Comparison of ENCODE assay signal across 13 cellular contexts in genomic region chr1:9850442-9851162, GRCh38. TPM values are rescaled to one million over a fixed set of nuclear protein-coding genes. Genes with fewer than 3 reads are reported as not detected.
DNase-seq lines count a peak whose midpoint lies in the region; ATAC-seq, FAIRE-seq and TF ChIP-seq lines count a peak whose summit lies in the region.
"Had no signal": no experiment of that assay in that cellular context is flagged by ENCODE, and none has a peak within 500 bp of the region (broad histone marks: within the 10 kb centered on the region; RNA-seq: fewer than 3 reads in every experiment).

No MANE protein-coding gene starts in this region.

- peaks cover 8% of the 10 kb centered on the region for H3K4me1 ChIP-seq in GM12878 (ENCODE audit: control insufficient read depth, insufficient read depth, low read length)
- H3K4me1 ChIP-seq: parathyroid adenoma had no signal

- SMC1A ChIA-PET in GM12878 (lab: Charles Lee; ENCODE audit: uncharacterized antibody, unreplicated experiment) = interaction anchor here (1.0 to 1.7 kb wide), 3 partner anchors 10 to 66 kb away, joined by 3 to 8 read pairs (median 4); no protein-coding TSS in a partner anchor

- no peak overlapping the region for H3K27ac ChIP-seq in GM12878 (ENCODE audit: control insufficient read depth, insufficient read depth)
- H3K27ac ChIP-seq: heart right ventricle, parathyroid adenoma had no signal

- TF ChIP-seq POLR2A in GM12878 (IDR thresholded peaks at IDR 0.05; ENCODE audit: low read depth, low read length) = no peak

- TF ChIP-seq CTCF in GM12878 (IDR thresholded peaks at IDR 0.05 in 2 of 3, conservative IDR thresholded peaks at IDR 0.05 in 1 of 3; ENCODE audit: control insufficient read depth in 2 of 3, extremely low read depth in 1 of 3, insufficient read depth in 1 of 3, low read depth in 3 of 3, low read length in 3 of 3) (no peak), mesothelial cell of epicardium (IDR thresholded peaks at IDR 0.05; ENCODE audit: unreplicated experiment) (no peak)

- no peak overlapping the region for H3K9ac ChIP-seq in GM12878 (ENCODE audit: control insufficient read depth, insufficient read depth, low read length)
- H3K9ac ChIP-seq: parathyroid adenoma had no signal

- H3K9me3 ChIP-seq in GM12878 (replicated peaks; ENCODE audit: control insufficient read depth, insufficient read depth, low read length) = no peaks in the 10 kb centered on the region; the same call in 2 of the 3 replicates

- no peak for FAIRE-seq in GM12878 (lab: Jason Lieb, UNC)
- FAIRE-seq: endothelial cell of umbilical vein had no signal

- no peak for DNase-seq in activated CD4-positive, alpha-beta T cell treated with anti-CD3 and anti-CD28 coated beads for 36 hours
- DNase-seq in activated CD4-positive, alpha-beta T cell treated with anti-CD3 and anti-CD28 coated beads for 4 hours = no peak
- DNase-seq in GM12878 (ENCODE audit: low read depth, low spot score) (no peak), mesothelial cell of epicardium (ENCODE audit: low spot score in 2 of 2, unreplicated experiment in 2 of 2) (no peak)
- peak in 1 of 10 donors; percentile 16 for DNase-seq in naive thymus-derived CD8-positive, alpha-beta T cell
- no peak for DNase-seq in activated CD8-positive, alpha-beta memory T cell treated with anti-CD3 and anti-CD28 coated beads for 24 hours
- DNase-seq: DMS53, heart right ventricle, mesenchymal stem cell had no signal

- intact Hi-C loops in activated CD4-positive, alpha-beta T cell treated with anti-CD3 and anti-CD28 coated beads for 36 hours (cut with DNase I, micrococcal nuclease) = no loop called here
- intact Hi-C loops in GM12878 (cut with micrococcal nuclease; ENCODE audit: unreplicated experiment) = no loop called here

- TF ChIP-seq RAD21 in GM12878 (IDR thresholded peaks at IDR 0.05; ENCODE audit: insufficient read depth, low read depth, low read length) = no peak

- H3K27me3 Mint-ChIP-seq in activated CD4-positive, alpha-beta T cell treated with anti-CD3 and anti-CD28 coated beads for 36 hours = no peaks in the 10 kb centered on the region
- H3K27me3 Mint-ChIP-seq in IgD-negative memory B cell (no peaks in the 10 kb centered on the region), mesothelial cell of epicardium (ENCODE audit: low read depth) (no peaks in the 10 kb centered on the region)
- H3K27me3 Mint-ChIP-seq in naive thymus-derived CD8-positive, alpha-beta T cell = peaks cover 0 to 2% (median 0%) of the 10 kb centered on the region in 5 donors

- no peaks in the 10 kb centered on the region for H3K36me3 ChIP-seq in GM12878 (ENCODE audit: control insufficient read depth in 2 of 2, insufficient read depth in 2 of 2, low read length in 1 of 2)

- RAD21 ChIA-PET in GM12878 (lab: Charles Lee; ENCODE audit: unreplicated experiment) = interaction anchor here (0.8 kb wide), 1 partner anchor 13 kb away, joined by 3 read pairs; no protein-coding TSS in a partner anchor

- in situ Hi-C loops in GM12878 (cut with MboI) = no loop called here

- POLR2A ChIA-PET in activated CD4-positive, alpha-beta T cell treated with anti-CD3 and anti-CD28 coated beads for 36 hours (lab: Charles Lee) = interaction anchor here (0.6 kb wide), 1 partner anchor 11 kb away, joined by 6 read pairs; no protein-coding TSS in a partner anchor
- POLR2A ChIA-PET in GM12878 (lab: Charles Lee) = no interaction called here
- POLR2A ChIA-PET in naive thymus-derived CD8-positive, alpha-beta T cell (lab: Charles Lee) = interaction anchor here (0.8 to 1.3 kb wide), 5 partner anchors 21 to 222 kb away, joined by 3 to 9 read pairs (median 4); no protein-coding TSS in a partner anchor

- H3K4me2 ChIP-seq in GM12878 (ENCODE audit: control insufficient read depth, insufficient read depth) = peak overlapping the region; percentile 69

- peak; percentile 54 for ATAC-seq in activated CD4-positive, alpha-beta T cell treated with anti-CD3 and anti-CD28 coated beads for 36 hours
- ATAC-seq in GM12878 (no peak), HG02981 (IDR thresholded peaks at IDR 0.05; ENCODE audit: unreplicated experiment) (no peak)
- peak; percentile 72 to 73 for ATAC-seq in naive thymus-derived CD8-positive, alpha-beta T cell
- ATAC-seq: heart right ventricle had no signal

- peaks cover 10% of the 10 kb centered on the region for H3K36me3 Mint-ChIP-seq in activated CD4-positive, alpha-beta T cell treated with anti-CD3 and anti-CD28 coated beads for 36 hours (ENCODE audit: low read depth)
- H3K36me3 Mint-ChIP-seq in IgD-negative memory B cell (peaks cover 5% of the 10 kb centered on the region), mesothelial cell of epicardium (peaks cover 17% of the 10 kb centered on the region)
- peaks cover 6 to 17% (median 10%) of the 10 kb centered on the region in 3 donors for H3K36me3 Mint-ChIP-seq in naive thymus-derived CD8-positive, alpha-beta T cell

- H4K20me1 ChIP-seq in GM12878 (ENCODE audit: control insufficient read depth, insufficient read depth) = no peaks in the 10 kb centered on the region

- BruUV-seq in GM12878 (replicated peaks; lab: Mats Ljungman, UMichigan) = no TSS peak

- no peak overlapping the region; the same call in 1 of the 2 replicates for H3K4me3 ChIP-seq in GM12878
- H3K4me3 ChIP-seq: heart right ventricle had no signal

- 33% methylated on average over 18 of the region's 18 CpGs for WGBS in GM12878 (ENCODE audit: insufficient coverage, insufficient replicate concordance, low lambda C conversion rate, missing lambda C conversion rate)

- peak overlapping the region; percentile 30 for H3K4me3 Mint-ChIP-seq in activated CD4-positive, alpha-beta T cell treated with anti-CD3 and anti-CD28 coated beads for 36 hours
- H3K4me3 Mint-ChIP-seq in IgD-negative memory B cell (peak overlapping the region; percentile 83 to 95 (median 88)), mesothelial cell of epicardium (no peak overlapping the region)
- peak overlapping the region; percentile 67 to 88 (median 79) for H3K4me3 Mint-ChIP-seq in naive thymus-derived CD8-positive, alpha-beta T cell

- no peak overlapping the region for H3K27ac Mint-ChIP-seq in activated CD4-positive, alpha-beta T cell treated with anti-CD3 and anti-CD28 coated beads for 36 hours
- H3K27ac Mint-ChIP-seq in IgD-negative memory B cell = peak overlapping the region; percentile 88 to 98 (median 91)
- H3K27ac Mint-ChIP-seq in naive thymus-derived CD8-positive, alpha-beta T cell = peak overlapping the region in 6 of 10 donors; percentile 1 to 82 (median 27)
- H3K27ac Mint-ChIP-seq in mesothelial cell of epicardium = no peak overlapping the region

- peaks cover 7% of the 10 kb centered on the region for H3K9me3 Mint-ChIP-seq in activated CD4-positive, alpha-beta T cell treated with anti-CD3 and anti-CD28 coated beads for 36 hours (ENCODE audit: low read depth)
- peaks cover 0 to 4% (median 0%) of the 10 kb centered on the region in 3 donors for H3K9me3 Mint-ChIP-seq in IgD-negative memory B cell
- peaks cover 0 to 11% (median 2%) of the 10 kb centered on the region in 9 donors for H3K9me3 Mint-ChIP-seq in naive thymus-derived CD8-positive, alpha-beta T cell
- peaks cover 4% of the 10 kb centered on the region for H3K9me3 Mint-ChIP-seq in mesothelial cell of epicardium

- H3K4me1 Mint-ChIP-seq in activated CD4-positive, alpha-beta T cell treated with anti-CD3 and anti-CD28 coated beads for 36 hours = peaks cover 5% of the 10 kb centered on the region
- H3K4me1 Mint-ChIP-seq in IgD-negative memory B cell = peaks cover 7 to 8% (median 7%) of the 10 kb centered on the region in 3 donors
- peaks cover 7 to 28% (median 21%) of the 10 kb centered on the region in 4 donors for H3K4me1 Mint-ChIP-seq in naive thymus-derived CD8-positive, alpha-beta T cell
- H3K4me1 Mint-ChIP-seq in mesothelial cell of epicardium = peaks cover 8% of the 10 kb centered on the region

- H3K79me2 ChIP-seq in GM12878 (ENCODE audit: control insufficient read depth, insufficient read depth, low read length) = no peaks in the 10 kb centered on the region
- H3K79me2 ChIP-seq: parathyroid adenoma had no signal

- no peaks in the 10 kb centered on the region for H3K27me3 ChIP-seq in GM12878 (replicated peaks in 1 of 2; ENCODE audit: control insufficient read depth in 2 of 2, insufficient read depth in 2 of 2, low read length in 1 of 2)
- H3K27me3 ChIP-seq: heart right ventricle had no signal

- CTCF ChIA-PET in activated CD4-positive, alpha-beta T cell treated with anti-CD3 and anti-CD28 coated beads for 36 hours (lab: Charles Lee) = interaction anchor here (0.5 to 2.0 kb wide), 5 partner anchors 18 to 130 kb away, joined by 3 to 9 read pairs (median 4); no protein-coding TSS in a partner anchor
- CTCF ChIA-PET in GM12878 (lab: Yijun Ruan, JAX) = interaction anchor here (0.7 to 1.9 kb wide), 4 partner anchors 9 to 66 kb away, joined by 3 to 9 read pairs (median 3); no protein-coding TSS in a partner anchor

- H2AFZ ChIP-seq in GM12878 (ENCODE audit: control insufficient read depth, low read depth, low read length) = peak overlapping the region; percentile 59
- H2AFZ ChIP-seq: parathyroid adenoma had no signal

- no peak for TF ChIP-seq EP300 in GM12878 (IDR thresholded peaks at IDR 0.05; ENCODE audit: borderline replicate concordance in 1 of 2, control insufficient read depth in 1 of 2, low read depth in 2 of 2, low read length in 2 of 2)

RNA-seq across cellular contexts. Expression of gene CLSTN1, which starts 26.8 kb away (rescaled TPM):
- total RNA-seq in activated CD4-positive, alpha-beta T cell treated with anti-CD3 and anti-CD28 coated beads for 36 hours = 10 to 100 TPM; 34.9 to 36.7 TPM
- polyA plus RNA-seq in IgD-negative memory B cell (24.7 TPM), GM12878 (2011; rRNA removed) (7.0 and 11.7 TPM in 2 replicates), GM12878 (2014; fragmentation: Illumina TruSeq; extraction: Trizol) (31.3 and 37.6 TPM in 2 replicates), GM12878 (2014; fragmentation: Nextera tagmentation; extraction: Ambion mirVana) (1 to 10 TPM; 2.7 to 5.6 TPM), GM12878 (2014; rRNA removed) (29.5 and 32.0 TPM in 2 replicates), GM12878 (2016; fragmentation: Nextera tagmentation; extraction: Ambion mirVana) (10 to 100 TPM in 1 of 2 experiments, 1 to 10 TPM in 1; 6.5 to 24.9 TPM)
- 36.4 and 44.3 TPM in 2 replicates for total RNA-seq in GM12878 (2013; cell fraction: nucleolus; rRNA removed)
- total RNA-seq in GM12878 (2014; rRNA removed) (24.9 and 32.3 TPM in 2 replicates), GM12878 (2014; rRNA removed; fragmentation: Illumina TruSeq; extraction: Trizol) (18.4 and 21.5 TPM in 2 replicates), GM12878 (2021) (63.2 and 64.4 TPM in 2 replicates), mesothelial cell of epicardium (125 to 127 TPM (median 127 TPM) in 3 replicates)
- polyA plus RNA-seq in GM12878 (2011; ENCODE audit: low read depth) = 22.3 TPM
- 18.3 and 21.7 TPM in 2 replicates for polyA plus RNA-seq in GM12878 (2011; cell fraction: cytosol; rRNA removed)
- polyA plus RNA-seq in GM12878 (2011; cell fraction: nucleus; rRNA removed) = 25.4 and 32.6 TPM in 2 replicates
- polyA plus RNA-seq in GM12878 (2012) = 46.2 and 49.9 TPM in 2 replicates
- 14.1 and 17.1 TPM in 2 replicates for polyA minus RNA-seq in GM12878 (2011; rRNA and poly(A)+ RNA removed)
- 16.7 and 19.6 TPM in 2 replicates for polyA minus RNA-seq in GM12878 (2011; cell fraction: cytosol; rRNA and poly(A)+ RNA removed)
- 6.3 and 11.1 TPM in 2 replicates for polyA minus RNA-seq in GM12878 (2011; cell fraction: nucleus; rRNA and poly(A)+ RNA removed)
- 10 to 100 TPM; 62.9 to 63.1 TPM for total RNA-seq in naive thymus-derived CD8-positive, alpha-beta T cell
- 10 to 100 TPM; 10.7 to 32.3 (median 12.9) TPM for polyA plus RNA-seq in naive thymus-derived CD8-positive, alpha-beta T cell

RNA-seq across cellular contexts. Expression of gene CTNNBIP1, which starts 59.5 kb away (rescaled TPM):
- total RNA-seq in activated CD4-positive, alpha-beta T cell treated with anti-CD3 and anti-CD28 coated beads for 36 hours = 10 to 100 TPM in 1 of 2 experiments, 1 to 10 TPM in 1; 7.5 to 11.0 TPM
- polyA plus RNA-seq in IgD-negative memory B cell (10.0 TPM), GM12878 (2011; rRNA removed) (5.6 and 10.7 TPM in 2 replicates), GM12878 (2014; fragmentation: Illumina TruSeq; extraction: Trizol) (4.3 and 9.2 TPM in 2 replicates), GM12878 (2014; fragmentation: Nextera tagmentation; extraction: Ambion mirVana) (1 to 10 TPM in 1 of 2 experiments, under 1 TPM in 1; 0.42 to 1.4 TPM), GM12878 (2014; rRNA removed) (25.8 and 26.4 TPM in 2 replicates), GM12878 (2016; fragmentation: Nextera tagmentation; extraction: Ambion mirVana) (10 to 100 TPM in 1 of 2 experiments, 1 to 10 TPM in 1; 9.5 to 31.8 TPM)
- total RNA-seq in GM12878 (2013; cell fraction: nucleolus; rRNA removed) = 2.0 and 3.1 TPM in 2 replicates
- total RNA-seq in GM12878 (2014; rRNA removed) (18.9 and 27.8 TPM in 2 replicates), GM12878 (2014; rRNA removed; fragmentation: Illumina TruSeq; extraction: Trizol) (10.9 and 11.3 TPM in 2 replicates), GM12878 (2021) (24.8 and 26.0 TPM in 2 replicates), mesothelial cell of epicardium (49.7 to 52.6 TPM (median 51.5 TPM) in 3 replicates)
- polyA plus RNA-seq in GM12878 (2011; ENCODE audit: low read depth) = 4.7 TPM
- 10.3 and 10.5 TPM in 2 replicates for polyA plus RNA-seq in GM12878 (2011; cell fraction: cytosol; rRNA removed)
- polyA plus RNA-seq in GM12878 (2011; cell fraction: nucleus; rRNA removed) = 5.8 and 6.8 TPM in 2 replicates
- 13.4 and 14.1 TPM in 2 replicates for polyA plus RNA-seq in GM12878 (2012)
- 6.9 and 8.6 TPM in 2 replicates for polyA minus RNA-seq in GM12878 (2011; rRNA and poly(A)+ RNA removed)
- 2.7 and 5.6 TPM in 2 replicates for polyA minus RNA-seq in GM12878 (2011; cell fraction: cytosol; rRNA and poly(A)+ RNA removed)
- 0.73 and 1.5 TPM in 2 replicates for polyA minus RNA-seq in GM12878 (2011; cell fraction: nucleus; rRNA and poly(A)+ RNA removed)
- total RNA-seq in naive thymus-derived CD8-positive, alpha-beta T cell = 1 to 10 TPM; 7.5 to 8.9 TPM
- polyA plus RNA-seq in naive thymus-derived CD8-positive, alpha-beta T cell = 10 to 100 TPM in 1 of 3 donors, 1 to 10 TPM in 2; 7.0 to 17.1 (median 9.9) TPM

Comparison
In these comparisons a context has a peak if more than half of its experiments do, and no peak if none do; other contexts are left out.
1. ATAC-seq: peak in activated CD4-positive, alpha-beta T cell treated with anti-CD3 and anti-CD28 coated beads for 36 hours (single experiment) and naive thymus-derived CD8-positive, alpha-beta T cell (2 of 2); none in GM12878 (single experiment) and HG02981 (single experiment).
2. H3K27ac Mint-ChIP-seq: peak in IgD-negative memory B cell (3 of 3) and naive thymus-derived CD8-positive, alpha-beta T cell (6 of 10); none in activated CD4-positive, alpha-beta T cell treated with anti-CD3 and anti-CD28 coated beads for 36 hours (single experiment) and mesothelial cell of epicardium (single experiment).